ENCODE assay signal across 8 cellular contexts in the genomic region with DNA sequence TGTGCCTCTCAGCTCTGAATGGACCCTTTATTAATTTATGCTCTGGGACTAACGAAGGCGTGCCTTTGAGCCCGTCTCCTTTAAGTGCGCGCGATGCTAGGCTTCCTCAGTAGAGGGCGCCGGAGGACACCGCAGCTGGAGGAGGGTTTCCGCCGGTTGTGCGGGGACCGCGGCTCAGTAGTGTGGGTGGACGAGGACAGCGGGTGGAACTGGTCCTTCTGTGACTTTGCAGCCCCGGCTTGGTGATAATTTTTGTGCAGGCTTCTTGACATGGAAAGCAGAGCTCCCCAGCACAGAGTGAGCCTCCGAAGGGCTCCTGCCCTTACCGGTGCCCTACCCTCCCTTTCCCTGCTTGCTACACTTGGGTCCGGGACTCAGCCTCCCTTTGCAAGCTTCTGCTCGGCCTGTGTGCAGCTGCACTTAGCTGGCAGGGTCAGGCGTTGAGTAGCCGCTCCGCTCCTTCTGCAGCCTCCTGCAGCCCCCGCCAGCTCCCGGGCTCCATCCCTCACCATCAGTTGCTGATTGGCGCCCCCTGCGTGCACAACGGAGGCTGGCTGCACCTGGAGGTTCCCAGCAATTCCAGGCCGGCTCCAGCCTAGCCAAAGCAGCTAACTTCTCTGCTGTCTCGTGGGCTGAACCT. TPM values are rescaled to one million over a fixed set of nuclear protein-coding genes. Genes with fewer than 3 reads are reported as not detected.
DNase-seq lines count a peak whose midpoint lies in the region; ATAC-seq, FAIRE-seq and TF ChIP-seq lines count a peak whose summit lies in the region.

No MANE protein-coding gene starts in this region.

- H2AFZ ChIP-seq in astrocyte (ENCODE audit: low read depth, low read length) (peak overlapping the region; percentile 93), hepatocyte (peak overlapping the region; percentile 64)

- H4K20me1 ChIP-seq in astrocyte (ENCODE audit: insufficient read depth, low read length), result no peaks in the 10 kb centered on the region
- H4K20me1 ChIP-seq in hepatocyte (ENCODE audit: insufficient read depth, poor library complexity, severe bottlenecking), result no peaks in the 10 kb centered on the region

- FAIRE-seq in GM12891 (lab: Jason Lieb, UNC), result peak; percentile 88
- no peak for FAIRE-seq in astrocyte (lab: Jason Lieb, UNC)

- H3K9ac ChIP-seq in astrocyte (ENCODE audit: low read length) (peak overlapping the region; percentile 57), rectal smooth muscle tissue (ENCODE audit: low read length) (no peak overlapping the region)

- H3K9me3 ChIP-seq in astrocyte (ENCODE audit: insufficient read depth, low read depth, low read length) (no peaks in the 10 kb centered on the region), hepatocyte (ENCODE audit: low read depth) (no peaks in the 10 kb centered on the region), uterus (no peaks in the 10 kb centered on the region)

- H3K4me1 ChIP-seq in astrocyte (ENCODE audit: insufficient read depth, low read length) (peaks cover 8% of the 10 kb centered on the region), hepatocyte (ENCODE audit: insufficient read depth) (no peaks in the 10 kb centered on the region), rectal smooth muscle tissue (ENCODE audit: control insufficient read depth, insufficient read depth, low read length) (no peaks in the 10 kb centered on the region), uterus (no peaks in the 10 kb centered on the region)

- H3K27ac ChIP-seq in astrocyte (ENCODE audit: low read depth, low read length) (no peak overlapping the region), hepatocyte (no peak overlapping the region), rectal smooth muscle tissue (ENCODE audit: low read depth, low read length) (no peak overlapping the region), uterus (peak overlapping the region in 1 of 2 donors; percentile 5)

- H3K4me2 ChIP-seq in astrocyte (ENCODE audit: low read length) (peak overlapping the region; percentile 96), hepatocyte (peak overlapping the region; percentile 90)

- peak; percentile 93 for ATAC-seq in HG02642 (IDR thresholded peaks at IDR 0.05; ENCODE audit: poor library complexity, unreplicated experiment)

- H3K36me3 Mint-ChIP-seq in astrocyte (ENCODE audit: low read depth, unreplicated experiment), result no peaks in the 10 kb centered on the region

- peak overlapping the region; percentile 74 for H3K4me3 Mint-ChIP-seq in astrocyte (ENCODE audit: unreplicated experiment)

- H3K4me1 Mint-ChIP-seq in astrocyte (ENCODE audit: low read depth, unreplicated experiment), result peaks cover 2% of the 10 kb centered on the region

- intact Hi-C loops in uterus (cut with DNase I; ENCODE audit: low total_unique reads), result no loop called here

- peaks cover 4% of the 10 kb centered on the region for H3K27me3 Mint-ChIP-seq in astrocyte (ENCODE audit: low read depth, unreplicated experiment)

- no peaks in the 10 kb centered on the region for H3K9me2 ChIP-seq in hepatocyte (replicated peaks; ENCODE audit: insufficient read depth)

- 2% methylated on average over 30 of the region's 31 CpGs for WGBS in hepatocyte (ENCODE audit: low lambda C conversion rate, missing lambda C conversion rate)

- H3K79me2 ChIP-seq in astrocyte (ENCODE audit: insufficient read depth, low read length) (no peaks in the 10 kb centered on the region), hepatocyte (no peaks in the 10 kb centered on the region)

- H3K27me3 ChIP-seq in astrocyte (ENCODE audit: insufficient read depth, low read length) (no peaks in the 10 kb centered on the region), hepatocyte (peaks cover 7% of the 10 kb centered on the region), rectal smooth muscle tissue (ENCODE audit: control insufficient read depth, insufficient read depth, low read length) (no peaks in the 10 kb centered on the region), uterus (no peaks in the 10 kb centered on the region)

- DNase-seq in GM12891 (ENCODE audit: insufficient read length, low spot score), result peak; percentile 45
- peak; percentile 77 for DNase-seq in NCI-H1092 treated with DMSO at 0.1 percent for 48 hours (lab: John Stamatoyannopoulos, UW)
- DNase-seq in T-helper 22 cell (ENCODE audit: low read depth), result peak; percentile 36
- DNase-seq in astrocyte (ENCODE audit: low read depth), result peak; percentile 34
- DNase-seq in hepatocyte (ENCODE audit: low spot score), result peak; percentile 91
- DNase-seq in uterus, result peak; percentile 67 to 73

- peak overlapping the region; percentile 66 for H3K4me3 ChIP-seq in astrocyte (ENCODE audit: insufficient read depth, low read depth, low read length)
- peak overlapping the region; percentile 37 for H3K4me3 ChIP-seq in hepatocyte
- H3K4me3 ChIP-seq in rectal smooth muscle tissue (ENCODE audit: low read length), result peak overlapping the region; percentile 68
- peak overlapping the region in 1 of 2 donors; percentile 41 for H3K4me3 ChIP-seq in uterus

- TF ChIP-seq POLR2A in GM12891 (IDR thresholded peaks at IDR 0.05; ENCODE audit: low read depth, low read length), result no peak
- no peak for TF ChIP-seq POLR2A in uterus (IDR thresholded peaks at IDR 0.05)

- H3K36me3 ChIP-seq in astrocyte (ENCODE audit: insufficient read depth, low read length) (no peaks in the 10 kb centered on the region), hepatocyte (replicated peaks; ENCODE audit: insufficient read depth, low read depth) (no peaks in the 10 kb centered on the region), rectal smooth muscle tissue (ENCODE audit: control insufficient read depth, insufficient read depth, low read length) (no peaks in the 10 kb centered on the region), uterus (no peaks in the 10 kb centered on the region)

- TF ChIP-seq CTCF in astrocyte (IDR thresholded peaks at IDR 0.05; ENCODE audit: insufficient read depth, low read depth, low read length) (peak; percentile 89), hepatocyte (IDR thresholded peaks at IDR 0.05; ENCODE audit: poor library complexity) (peak; percentile 77), uterus (IDR thresholded peaks at IDR 0.05) (peak; percentile 52 to 84 (median 64))

- H3K27ac Mint-ChIP-seq in astrocyte (ENCODE audit: unreplicated experiment), result no peak overlapping the region

- peaks cover 3% of the 10 kb centered on the region for H3K9me3 Mint-ChIP-seq in astrocyte (ENCODE audit: unreplicated experiment)

TF ChIP-seq in GM12891, 5 proteins besides CTCF, POLR2A, EP300 and RAD21:
- TF ChIP-seq SPI1 (IDR thresholded peaks at IDR 0.05; ENCODE audit: low read depth, low read length) (no peak), TAF1 (IDR thresholded peaks at IDR 0.05; ENCODE audit: low read depth, low read length) (no peak), PAX5 (IDR thresholded peaks at IDR 0.05; ENCODE audit: insufficient read depth, low read length, severe bottlenecking) (no peak), POLR2AphosphoS5 (IDR thresholded peaks at IDR 0.05; ENCODE audit: low read depth, low read length) (no peak), POU2F2 (IDR thresholded peaks at IDR 0.05; ENCODE audit: low read depth, low read length) (no peak; the same call in 1 of the 2 replicates)

RNA-seq across cellular contexts. Expression of gene BOD1L1, which starts 26.8 kb away (rescaled TPM):
- 16.0 TPM for polyA plus RNA-seq in GM12891 (2012; ENCODE audit: low read depth, missing spikeins)
- total RNA-seq in astrocyte, result 41.6 and 47.2 TPM in 2 replicates
- 29.1 and 29.5 TPM in 2 replicates for total RNA-seq in hepatocyte
- 11.9 and 14.7 TPM in 2 replicates for polyA plus RNA-seq in hepatocyte
- 10 to 100 TPM; 17.9 to 64.8 (median 50.5) TPM for total RNA-seq in uterus

Comparison
In these comparisons a context has a peak if more than half of its experiments do, and no peak if none do; other contexts are left out.
1. DNase-seq: peak in every context shown above with its lines; median percentile 91 in hepatocyte; 77 in NCI-H1092 treated with DMSO at 0.1 percent for 48 hours; 70 in uterus; 45 in GM12891; 36 in T-helper 22 cell; 34 in astrocyte.